ENCODE assay signal across 1 cellular context in genomic region chr6:15882345-15882744, GRCh38.
TF ChIP-seq lines count a peak whose summit lies in the region.

No MANE protein-coding gene starts in this region.

TF ChIP-seq in GM23338, 12 proteins besides CTCF, POLR2A, EP300 and RAD21 (continued from another document):
- TF ChIP-seq ETS1 (IDR thresholded peaks at IDR 0.05) (no peak), CREB1 (CRISPR knock-in tag; IDR thresholded peaks at IDR 0.05; ENCODE audit: low read depth) (no peak), JUNB (IDR thresholded peaks at IDR 0.05; ENCODE audit: unreplicated experiment) (no peak), ZNF114 (CRISPR knock-in tag; IDR thresholded peaks at IDR 0.05) (no peak)
- TF ChIP-seq, protein P1, sequence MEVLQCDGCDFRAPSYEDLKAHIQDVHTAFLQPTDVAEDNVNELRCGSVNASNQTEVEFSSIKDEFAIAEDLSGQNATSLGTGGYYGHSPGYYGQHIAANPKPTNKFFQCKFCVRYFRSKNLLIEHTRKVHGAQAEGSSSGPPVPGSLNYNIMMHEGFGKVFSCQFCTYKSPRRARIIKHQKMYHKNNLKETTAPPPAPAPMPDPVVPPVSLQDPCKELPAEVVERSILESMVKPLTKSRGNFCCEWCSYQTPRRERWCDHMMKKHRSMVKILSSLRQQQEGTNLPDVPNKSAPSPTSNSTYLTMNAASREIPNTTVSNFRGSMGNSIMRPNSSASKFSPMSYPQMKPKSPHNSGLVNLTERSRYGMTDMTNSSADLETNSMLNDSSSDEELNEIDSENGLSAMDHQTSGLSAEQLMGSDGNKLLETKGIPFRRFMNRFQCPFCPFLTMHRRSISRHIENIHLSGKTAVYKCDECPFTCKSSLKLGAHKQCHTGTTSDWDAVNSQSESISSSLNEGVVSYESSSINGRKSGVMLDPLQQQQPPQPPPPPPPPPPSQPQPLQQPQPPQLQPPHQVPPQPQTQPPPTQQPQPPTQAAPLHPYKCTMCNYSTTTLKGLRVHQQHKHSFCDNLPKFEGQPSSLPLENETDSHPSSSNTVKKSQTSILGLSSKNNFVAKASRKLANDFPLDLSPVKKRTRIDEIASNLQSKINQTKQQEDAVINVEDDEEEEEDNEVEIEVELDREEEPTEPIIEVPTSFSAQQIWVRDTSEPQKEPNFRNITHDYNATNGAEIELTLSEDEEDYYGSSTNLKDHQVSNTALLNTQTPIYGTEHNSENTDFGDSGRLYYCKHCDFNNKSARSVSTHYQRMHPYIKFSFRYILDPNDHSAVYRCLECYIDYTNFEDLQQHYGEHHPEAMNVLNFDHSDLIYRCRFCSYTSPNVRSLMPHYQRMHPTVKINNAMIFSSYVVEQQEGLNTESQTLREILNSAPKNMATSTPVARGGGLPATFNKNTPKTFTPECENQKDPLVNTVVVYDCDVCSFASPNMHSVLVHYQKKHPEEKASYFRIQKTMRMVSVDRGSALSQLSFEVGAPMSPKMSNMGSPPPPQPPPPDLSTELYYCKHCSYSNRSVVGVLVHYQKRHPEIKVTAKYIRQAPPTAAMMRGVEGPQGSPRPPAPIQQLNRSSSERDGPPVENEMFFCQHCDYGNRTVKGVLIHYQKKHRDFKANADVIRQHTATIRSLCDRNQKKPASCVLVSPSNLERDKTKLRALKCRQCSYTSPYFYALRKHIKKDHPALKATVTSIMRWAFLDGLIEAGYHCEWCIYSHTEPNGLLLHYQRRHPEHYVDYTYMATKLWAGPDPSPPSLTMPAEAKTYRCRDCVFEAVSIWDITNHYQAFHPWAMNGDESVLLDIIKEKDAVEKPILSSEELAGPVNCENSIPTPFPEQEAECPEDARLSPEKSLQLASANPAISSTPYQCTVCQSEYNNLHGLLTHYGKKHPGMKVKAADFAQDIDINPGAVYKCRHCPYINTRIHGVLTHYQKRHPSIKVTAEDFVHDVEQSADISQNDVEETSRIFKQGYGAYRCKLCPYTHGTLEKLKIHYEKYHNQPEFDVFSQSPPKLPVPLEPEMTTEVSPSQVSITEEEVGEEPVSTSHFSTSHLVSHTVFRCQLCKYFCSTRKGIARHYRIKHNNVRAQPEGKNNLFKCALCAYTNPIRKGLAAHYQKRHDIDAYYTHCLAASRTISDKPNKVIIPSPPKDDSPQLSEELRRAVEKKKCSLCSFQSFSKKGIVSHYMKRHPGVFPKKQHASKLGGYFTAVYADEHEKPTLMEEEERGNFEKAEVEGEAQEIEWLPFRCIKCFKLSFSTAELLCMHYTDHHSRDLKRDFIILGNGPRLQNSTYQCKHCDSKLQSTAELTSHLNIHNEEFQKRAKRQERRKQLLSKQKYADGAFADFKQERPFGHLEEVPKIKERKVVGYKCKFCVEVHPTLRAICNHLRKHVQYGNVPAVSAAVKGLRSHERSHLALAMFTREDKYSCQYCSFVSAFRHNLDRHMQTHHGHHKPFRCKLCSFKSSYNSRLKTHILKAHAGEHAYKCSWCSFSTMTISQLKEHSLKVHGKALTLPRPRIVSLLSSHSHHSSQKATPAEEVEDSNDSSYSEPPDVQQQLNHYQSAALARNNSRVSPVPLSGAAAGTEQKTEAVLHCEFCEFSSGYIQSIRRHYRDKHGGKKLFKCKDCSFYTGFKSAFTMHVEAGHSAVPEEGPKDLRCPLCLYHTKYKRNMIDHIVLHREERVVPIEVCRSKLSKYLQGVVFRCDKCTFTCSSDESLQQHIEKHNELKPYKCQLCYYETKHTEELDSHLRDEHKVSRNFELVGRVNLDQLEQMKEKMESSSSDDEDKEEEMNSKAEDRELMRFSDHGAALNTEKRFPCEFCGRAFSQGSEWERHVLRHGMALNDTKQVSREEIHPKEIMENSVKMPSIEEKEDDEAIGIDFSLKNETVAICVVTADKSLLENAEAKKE (CRISPR knock-in tag; IDR thresholded peaks at IDR 0.05): no peak
